1 cellular context compared by ENCODE assay signal in genomic region chr12:77725611-77726010, GRCh38.
TF ChIP-seq lines count a peak whose summit lies in the region.

No MANE protein-coding gene starts in this region.

TF ChIP-seq in H1, 55 proteins besides CTCF, POLR2A, EP300 and RAD21 (continued from another document):
- TF ChIP-seq TAF7 (optimal IDR thresholded peaks at IDR 0.05; ENCODE audit: borderline replicate concordance, low read depth, low read length) = no peak
- no peak for TF ChIP-seq CHD1 (IDR thresholded peaks at IDR 0.05; ENCODE audit: low read depth, low read length)
- TF ChIP-seq SIN3A (conservative IDR thresholded peaks at IDR 0.05 in 1 of 2, IDR thresholded peaks at IDR 0.05 in 1 of 2; ENCODE audit: low read depth in 1 of 2, low read length in 2 of 2) = no peak
- TF ChIP-seq GABPA (IDR thresholded peaks at IDR 0.05; ENCODE audit: borderline replicate concordance, insufficient read depth, low read length) = no peak
- TF ChIP-seq EZH2 (IDR thresholded peaks at IDR 0.05; ENCODE audit: low read depth, low read length, severe bottlenecking) = no peak
